9 cellular contexts compared by ENCODE assay signal in the genomic region with DNA sequence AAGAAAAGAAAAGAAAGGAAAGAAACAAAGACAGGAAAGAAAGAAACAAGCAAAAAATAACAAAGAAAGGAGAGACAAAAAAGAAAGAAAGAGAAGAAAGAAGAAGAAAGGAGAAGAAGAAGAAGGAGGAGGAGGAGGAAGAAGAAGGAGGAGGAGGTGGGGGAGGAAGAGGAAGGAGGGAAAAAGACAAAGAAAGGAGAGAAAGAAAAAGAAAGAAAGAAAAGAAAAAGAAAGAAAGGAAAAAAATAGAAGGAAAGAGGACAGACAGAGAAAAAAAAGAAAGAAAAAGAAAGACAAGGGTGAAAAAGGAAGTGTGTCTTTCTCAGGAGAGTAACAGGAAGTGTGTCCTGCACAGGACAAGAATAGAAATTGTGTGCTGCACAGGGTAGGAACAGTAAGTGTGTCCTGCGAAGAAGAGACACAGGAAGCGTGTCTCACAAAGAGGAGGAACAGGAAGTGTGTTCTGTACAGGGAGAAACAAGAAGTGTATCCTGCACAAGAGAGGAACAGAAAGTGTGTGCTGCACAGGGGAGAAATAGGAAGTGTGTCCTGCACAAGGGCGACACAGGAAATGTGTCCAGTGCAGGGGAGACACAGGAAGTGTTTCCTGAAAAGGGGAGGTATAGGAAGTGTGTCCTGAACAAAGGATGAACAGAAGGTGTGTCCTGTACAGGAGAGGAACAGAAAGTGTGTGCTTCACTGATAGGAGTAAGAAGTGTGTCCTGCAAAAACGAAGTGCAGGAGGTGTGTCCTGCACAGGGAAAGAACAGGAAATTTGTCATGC.
A peak's percentile ranks its signal among the peaks of the same experiment; 100 is the strongest.
DNase-seq lines count a peak whose midpoint lies in the region; ATAC-seq and TF ChIP-seq lines count a peak whose summit lies in the region.
"Had no signal": no experiment of that assay in that cellular context is flagged by ENCODE, and none has a peak within 500 bp of the region (broad histone marks: within the 10 kb centered on the region; RNA-seq: fewer than 3 reads in every experiment).

No MANE protein-coding gene starts in this region.

- peaks cover 30% of the 10 kb centered on the region for H3K4me1 Mint-ChIP-seq in neural progenitor cell

- H3K4me1 ChIP-seq in neural progenitor cell (peaks cover 8% of the 10 kb centered on the region), left ventricle myocardium inferior (no peaks in the 10 kb centered on the region)

- H3F3A ChIP-seq in SU-DHL-6 (ENCODE audit: insufficient read depth) (no peaks in the 10 kb centered on the region), neural progenitor cell (ENCODE audit: low read depth) (no peaks in the 10 kb centered on the region)

- H3K36me3 Mint-ChIP-seq in neural progenitor cell = no peaks in the 10 kb centered on the region

- H3K36me3 ChIP-seq in SU-DHL-6 (ENCODE audit: low read length) (no peaks in the 10 kb centered on the region), neural progenitor cell (no peaks in the 10 kb centered on the region), left ventricle myocardium inferior (no peaks in the 10 kb centered on the region)

- peaks cover 5% of the 10 kb centered on the region for H3K27me3 Mint-ChIP-seq in neural progenitor cell (ENCODE audit: insufficient read depth, low read depth)

- H3K4me3 ChIP-seq in SU-DHL-6 (ENCODE audit: insufficient read depth, low read length, poor library complexity, severe bottlenecking) (no peak overlapping the region), neural progenitor cell (no peak overlapping the region), left ventricle myocardium inferior (no peak overlapping the region)

- no peaks in the 10 kb centered on the region for H3K9me2 ChIP-seq in SU-DHL-6 (replicated peaks; ENCODE audit: insufficient read depth, low read length)

- peak; percentile 62 for ATAC-seq in GM18867 (IDR thresholded peaks at IDR 0.05; ENCODE audit: unreplicated experiment)
- ATAC-seq in HG03175 (IDR thresholded peaks at IDR 0.05; ENCODE audit: unreplicated experiment) = peak; percentile 37

- H2AFZ ChIP-seq in SU-DHL-6 (ENCODE audit: low read depth, low read length, severe bottlenecking) (peak overlapping the region; percentile 80), neural progenitor cell (replicated peaks) (peak overlapping the region; percentile 57)

- H3K9ac ChIP-seq in SU-DHL-6 (ENCODE audit: low read length) (no peak overlapping the region), neural progenitor cell (no peak overlapping the region)

- H3K4me2 ChIP-seq in SU-DHL-6 (ENCODE audit: low read depth, low read length, poor library complexity, severe bottlenecking) (peak overlapping the region; percentile 22), neural progenitor cell (no peak overlapping the region)

- H4K20me1 ChIP-seq in SU-DHL-6 (ENCODE audit: low read depth, low read length) (no peaks in the 10 kb centered on the region), neural progenitor cell (ENCODE audit: low read depth) (no peaks in the 10 kb centered on the region)

- H3K27ac Mint-ChIP-seq in neural progenitor cell = no peak overlapping the region

- TF ChIP-seq CTCF in SU-DHL-6 (IDR thresholded peaks at IDR 0.05; ENCODE audit: insufficient read depth, low read length, poor library complexity, severe bottlenecking) (no peak), neural progenitor cell (IDR thresholded peaks at IDR 0.05) (no peak), left ventricle myocardium inferior (IDR thresholded peaks at IDR 0.05; ENCODE audit: borderline replicate concordance) (no peak)

- H3K9me3 ChIP-seq in SU-DHL-6 (ENCODE audit: insufficient read depth, low read length) (no peaks in the 10 kb centered on the region), neural progenitor cell (ENCODE audit: low read depth) (no peaks in the 10 kb centered on the region), left ventricle myocardium inferior (replicated peaks) (peaks cover 8% of the 10 kb centered on the region)

- H3K27ac ChIP-seq in SU-DHL-6 (ENCODE audit: low read depth, low read length) = peak overlapping the region; percentile 43
- H3K27ac ChIP-seq in neural progenitor cell = no peak overlapping the region
- no peak overlapping the region for H3K27ac ChIP-seq in left ventricle myocardium inferior (replicated peaks)

- intact Hi-C loops in left ventricle myocardium inferior (cut with micrococcal nuclease) = no loop called here

- H3K4me3 Mint-ChIP-seq in neural progenitor cell = no peak overlapping the region

- H3K27me3 ChIP-seq in SU-DHL-6 (ENCODE audit: low read length) (no peaks in the 10 kb centered on the region), neural progenitor cell (no peaks in the 10 kb centered on the region), left ventricle myocardium inferior (ENCODE audit: low read depth) (no peaks in the 10 kb centered on the region)

- no peak for DNase-seq in neural progenitor cell (ENCODE audit: low spot score)
- no peak for DNase-seq in left ventricle myocardium inferior
- no peak for DNase-seq in KG1 (lab: John Stamatoyannopoulos, UW)
- DNase-seq in effector CD4-positive, alpha-beta T cell = no peak
- DNase-seq: activated effector memory CD4-positive, alpha-beta T cell treated with anti-CD3 and anti-CD28 coated beads, Interleukin-2, amount 50 U/mL, for 16 hours; erythroblast had no signal

- H3K79me2 ChIP-seq in SU-DHL-6 (ENCODE audit: insufficient read depth, low read length) (no peaks in the 10 kb centered on the region), neural progenitor cell (ENCODE audit: low read depth) (no peaks in the 10 kb centered on the region)

- H3K9me3 Mint-ChIP-seq in neural progenitor cell = peaks cover 8% of the 10 kb centered on the region
